ENCODE assay signal across 8 cellular contexts in genomic region chr17:77316191-77316641, GRCh38.
DNase-seq lines count a peak whose midpoint lies in the region; ATAC-seq and TF ChIP-seq lines count a peak whose summit lies in the region.

No MANE protein-coding gene starts in this region.

- H3K36me3 Mint-ChIP-seq in activated T-cell treated with anti-CD3 and anti-CD28 coated beads, Interleukin-2, amount 50 U/mL, for 24 hours (ENCODE audit: low read depth), result no peaks in the 10 kb centered on the region

- DNase-seq in H7 (peak; percentile 92), astrocyte of the cerebellum (ENCODE audit: low read depth) (peak; percentile 75), iPS-NIHi7 (ENCODE audit: extremely low spot score) (peak; percentile 84), spleen (peak; percentile 77), HT-29 (ENCODE audit: low spot score) (no peak), DMS153 treated with DMSO at 0.1 percent for 48 hours (lab: John Stamatoyannopoulos, UW; ENCODE audit: unreplicated experiment) (no peak)
- DNase-seq in activated T-cell treated with anti-CD3 and anti-CD28 coated beads, Interleukin-2, amount 50 U/mL, for 24 hours, result no peak

- TF ChIP-seq CTCF in astrocyte of the cerebellum (IDR thresholded peaks at IDR 0.05; ENCODE audit: low read depth, low read length, missing control alignments), result no peak
- no peak for TF ChIP-seq CTCF in spleen (IDR thresholded peaks at IDR 0.05 in 8 of 11, conservative IDR thresholded peaks at IDR 0.05 in 3 of 11)

- H3K4me1 ChIP-seq in spleen, result peaks cover 30 to 98% (median 83%) of the 10 kb centered on the region in 6 donors

- no peak for ATAC-seq in HG02970 (IDR thresholded peaks at IDR 0.05; ENCODE audit: low FRiP score, unreplicated experiment)

- H3K27me3 ChIP-seq in H7 (ENCODE audit: control insufficient read depth, insufficient read depth, low read length) (no peaks in the 10 kb centered on the region), spleen (replicated peaks in 1 of 7) (no peaks in the 10 kb centered on the region)

- in situ Hi-C loops in astrocyte of the cerebellum (cut with HindIII; ENCODE audit: low sequenced_read_pairs), result no loop called here

- no peak for TF ChIP-seq POLR2A in spleen (IDR thresholded peaks at IDR 0.05)

- no peak overlapping the region for H3K27ac Mint-ChIP-seq in activated T-cell treated with anti-CD3 and anti-CD28 coated beads, Interleukin-2, amount 50 U/mL, for 24 hours

- no peaks in the 10 kb centered on the region for H3K9me3 Mint-ChIP-seq in activated T-cell treated with anti-CD3 and anti-CD28 coated beads, Interleukin-2, amount 50 U/mL, for 24 hours

- no peaks in the 10 kb centered on the region for H3K27me3 Mint-ChIP-seq in activated T-cell treated with anti-CD3 and anti-CD28 coated beads, Interleukin-2, amount 50 U/mL, for 24 hours

- H3K4me3 ChIP-seq in H7 (ENCODE audit: insufficient read depth, low read depth, low read length), result no peak overlapping the region
- no peak overlapping the region for H3K4me3 ChIP-seq in astrocyte of the cerebellum (ENCODE audit: low read depth, low read length)
- H3K4me3 ChIP-seq in spleen, result peak overlapping the region in 1 of 8 donors; percentile 26

- H3K9me3 ChIP-seq in spleen, result no peaks in the 10 kb centered on the region

- H3K4me3 Mint-ChIP-seq in activated T-cell treated with anti-CD3 and anti-CD28 coated beads, Interleukin-2, amount 50 U/mL, for 24 hours, result no peak overlapping the region

- intact Hi-C loops in spleen (cut with DNase I; ENCODE audit: low total_unique reads), result no loop called here

- H3K4me1 Mint-ChIP-seq in activated T-cell treated with anti-CD3 and anti-CD28 coated beads, Interleukin-2, amount 50 U/mL, for 24 hours (ENCODE audit: low read depth), result peaks cover 15% of the 10 kb centered on the region

- WGBS in spleen, 5 donors, result 64 to 77% (median 71%) methylated on average over 9 to 14 of the region's 14 CpGs

- H3K27ac ChIP-seq in spleen, result peak overlapping the region in 7 of 8 donors; percentile 63 to 92 (median 83)

- H3K36me3 ChIP-seq in H7 (replicated peaks; ENCODE audit: control insufficient read depth, insufficient read depth, low read length) (no peaks in the 10 kb centered on the region; the same call in 1 of the 2 replicates), spleen (no peaks in the 10 kb centered on the region)

Comparison
In these comparisons a context has a peak if more than half of its experiments do, and no peak if none do; other contexts are left out.
1. DNase-seq: peak in H7 (single experiment), astrocyte of the cerebellum (single experiment), iPS-NIHi7 (single experiment) and spleen (single experiment); none in HT-29 (single experiment), DMS153 treated with DMSO at 0.1 percent for 48 hours (single experiment) and activated T-cell treated with anti-CD3 and anti-CD28 coated beads, Interleukin-2, amount 50 U/mL, for 24 hours (single experiment).